ENCODE assay signal across 34 cellular contexts in genomic region chr17:81194225-81194760, GRCh38. TPM values are rescaled to one million over a fixed set of nuclear protein-coding genes. Genes with fewer than 3 reads are reported as not detected.
"Had no signal": no experiment of that assay in that cellular context is flagged by ENCODE, and none has a peak within 500 bp of the region (broad histone marks: within the 10 kb centered on the region; RNA-seq: fewer than 3 reads in every experiment).

No MANE protein-coding gene starts in this region.

- H3K9me3 ChIP-seq: heart left ventricle, lower lobe of right lung, ovary, sigmoid colon, suprapubic skin, thoracic aorta, tibial artery, upper lobe of right lung had no signal

- H3K4me3 Mint-ChIP-seq: immature natural killer cell; naive thymus-derived CD8-positive, alpha-beta T cell; nephron; neural crest cell; stimulated activated naive CD8-positive, alpha-beta T cell treated with anti-CD3 and anti-CD28 coated beads, Interleukin-15, Interleukin-2, amounts not matched to agents 100 ng/mL and 50 ng/mL, for 24 hours had no signal

- H3K9me3 Mint-ChIP-seq: immature natural killer cell; naive thymus-derived CD8-positive, alpha-beta T cell; nephron; neural crest cell; stimulated activated naive CD8-positive, alpha-beta T cell treated with anti-CD3 and anti-CD28 coated beads, Interleukin-15, Interleukin-2, amounts not matched to agents 100 ng/mL and 50 ng/mL, for 24 hours had no signal

- H3K27ac Mint-ChIP-seq: immature natural killer cell; naive thymus-derived CD8-positive, alpha-beta T cell; nephron; progenitor cell of endocrine pancreas; stimulated activated naive CD8-positive, alpha-beta T cell treated with anti-CD3 and anti-CD28 coated beads, Interleukin-15, Interleukin-2, amounts not matched to agents 100 ng/mL and 50 ng/mL, for 24 hours had no signal

- FAIRE-seq: islet of Langerhans, kidney, small intestine, urothelium cell line had no signal

- H3K36me3 ChIP-seq: ovary had no signal

- H3K36me3 Mint-ChIP-seq: immature natural killer cell had no signal

- H3K27me3 ChIP-seq: heart left ventricle, ovary, sigmoid colon, suprapubic skin, tibial artery, upper lobe of right lung had no signal

- DNase-seq: hypothalamus; immature natural killer cell; kidney; mammary epithelial cell; mesenchymal stem cell; naive thymus-derived CD8-positive, alpha-beta T cell; ovary; sigmoid colon; small intestine; stimulated activated CD4-positive, alpha-beta T cell treated with anti-CD3 and anti-CD28 coated beads, Interleukin-1b, Interleukin-23, amount 100 ng/mL, for 48 hours; stimulated activated CD4-positive, alpha-beta T cell treated with anti-CD3 and anti-CD28 coated beads, Interleukin-2, amount 100 ng/mL, for 48 hours; stimulated activated CD4-positive, alpha-beta T cell treated with anti-CD3 and anti-CD28 coated beads, Interleukin-4, amount 100 ng/mL, for 4 hours; stimulated activated CD8-positive, alpha-beta memory T cell treated with anti-CD3 and anti-CD28 coated beads, Interleukin-4, amount 100 ng/mL, for 48 hours; stimulated activated naive CD4-positive, alpha-beta T cell; tibial artery; upper lobe of right lung had no signal

- H3K27ac ChIP-seq: lower lobe of right lung, ovary, sigmoid colon, suprapubic skin, tibial artery, upper lobe of right lung had no signal

- ATAC-seq: left lobe of liver; lower lobe of right lung; naive thymus-derived CD8-positive, alpha-beta T cell had no signal

- H3K27me3 Mint-ChIP-seq: naive thymus-derived CD8-positive, alpha-beta T cell; progenitor cell of endocrine pancreas; stimulated activated naive CD8-positive, alpha-beta T cell treated with anti-CD3 and anti-CD28 coated beads, Interleukin-15, Interleukin-2, amounts not matched to agents 100 ng/mL and 50 ng/mL, for 24 hours had no signal

- H3K4me3 ChIP-seq: heart left ventricle, lower lobe of right lung, ovary, sigmoid colon, suprapubic skin, thoracic aorta, tibial artery, upper lobe of right lung had no signal

- H3K4me1 ChIP-seq: suprapubic skin, tibial artery had no signal

- H3K4me1 Mint-ChIP-seq: immature natural killer cell; naive thymus-derived CD8-positive, alpha-beta T cell; nephron; neural crest cell had no signal

RNA-seq across cellular contexts. Expression of gene AATK, which starts 28.3 kb away (rescaled TPM):
- polyA plus RNA-seq: naive thymus-derived CD8-positive, alpha-beta T cell had no signal

RNA-seq across cellular contexts. Expression of gene PVALEF, which starts 29.0 kb away (rescaled TPM):
- total RNA-seq: heart left ventricle; kidney; left lobe of liver; liver; lower lobe of right lung; mammary epithelial cell; mucosa of gallbladder; naive thymus-derived CD8-positive, alpha-beta T cell; neural crest cell; omental fat pad; ovary; progenitor cell of endocrine pancreas; pulmonary artery endothelial cell; renal cortical epithelial cell; right cardiac atrium; sigmoid colon; subcutaneous adipose tissue; suprapubic skin; thoracic aorta; upper lobe of right lung had no signal
- polyA plus RNA-seq: heart left ventricle; immature natural killer cell; liver; mammary epithelial cell; naive thymus-derived CD8-positive, alpha-beta T cell; ovary; right cardiac atrium; sigmoid colon; small intestine had no signal
